16 cellular contexts compared by ENCODE assay signal in the genomic region with DNA sequence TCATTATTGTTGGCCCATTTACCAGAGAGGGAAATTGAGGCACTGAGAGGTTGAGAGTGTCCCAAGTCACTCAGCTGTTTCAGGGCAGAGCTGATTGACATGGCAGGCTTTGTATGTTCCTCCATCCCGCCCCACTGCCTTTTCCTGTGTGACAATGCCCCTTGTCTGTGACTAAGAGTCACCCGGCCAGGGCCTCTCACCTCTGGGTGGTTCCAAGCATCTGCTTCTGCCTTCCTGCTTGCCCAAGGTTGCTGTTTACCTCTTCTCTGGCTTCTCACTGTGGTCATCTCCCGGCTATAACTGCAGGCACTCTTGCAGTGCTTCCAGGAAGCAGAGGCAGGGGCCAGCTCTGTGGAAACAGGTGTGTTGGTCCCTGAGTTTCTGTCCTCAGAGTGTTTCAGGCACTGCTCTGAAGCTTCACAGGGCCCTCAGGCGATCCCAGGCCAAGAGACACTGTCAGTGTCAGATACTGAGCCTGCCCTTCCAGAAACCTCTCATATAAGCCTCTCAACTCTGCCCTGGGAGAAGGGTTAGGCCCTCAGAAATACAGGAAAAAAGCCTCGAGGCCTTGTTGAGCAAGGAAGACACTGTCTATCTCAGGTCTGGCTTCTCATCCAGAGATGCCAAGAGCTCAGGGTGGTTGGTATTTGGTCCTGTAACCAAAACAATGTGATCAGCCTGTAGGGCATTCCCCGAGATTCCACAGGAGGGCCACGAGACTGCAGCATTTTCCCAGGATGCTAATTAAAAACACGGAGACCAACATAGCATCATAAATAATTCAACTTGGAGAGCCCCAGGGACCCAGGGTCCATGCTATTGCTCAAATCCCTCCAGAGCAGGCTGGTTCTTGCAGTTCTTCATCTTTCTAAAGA. TPM values are rescaled to one million over a fixed set of nuclear protein-coding genes. Genes with fewer than 3 reads are reported as not detected.
DNase-seq lines count a peak whose midpoint lies in the region; ATAC-seq and TF ChIP-seq lines count a peak whose summit lies in the region.
"Had no signal": no experiment of that assay in that cellular context is flagged by ENCODE, and none has a peak within 500 bp of the region (broad histone marks: within the 10 kb centered on the region; RNA-seq: fewer than 3 reads in every experiment).

No MANE protein-coding gene starts in this region.

- no peak overlapping the region for H3K27ac Mint-ChIP-seq in activated naive CD8-positive, alpha-beta T cell treated with anti-CD3 and anti-CD28 coated beads, Interleukin-2, amount 50 U/mL, for 24 hours
- H3K27ac Mint-ChIP-seq in activated naive CD8-positive, alpha-beta T cell treated with anti-CD3 and anti-CD28 coated beads for 36 hours, result no peak overlapping the region
- no peak overlapping the region for H3K27ac Mint-ChIP-seq in endodermal cell
- H3K27ac Mint-ChIP-seq: activated T-helper 1 cell treated with anti-CD3 and anti-CD28 coated beads, Interleukin-12 subunit alpha, Interleukin-12 subunit beta, Interleukin-2, Interleukin-4 antibody, amounts not matched to agents 30 ng/mL and 10 ng/mL and 1 ng/mL, durations not matched to agents 14 hours and 24 hours and 36 hours; B cell had no signal

- no peak overlapping the region for H2AK5ac ChIP-seq in trophoblast cell (ENCODE audit: low read length)

- no peak overlapping the region for H3K4ac ChIP-seq in trophoblast cell (ENCODE audit: low read depth, low read length)

- H4K8ac ChIP-seq in trophoblast cell (ENCODE audit: low read depth, low read length), result no peak overlapping the region

- peak; percentile 9 for DNase-seq in activated naive CD8-positive, alpha-beta T cell treated with anti-CD3 and anti-CD28 coated beads, Interleukin-2, amount 50 U/mL, for 24 hours
- no peak for DNase-seq in activated naive CD8-positive, alpha-beta T cell treated with anti-CD3 and anti-CD28 coated beads for 36 hours
- peak; percentile 74 for DNase-seq in HT-29 (ENCODE audit: low spot score)
- peak; percentile 47 for DNase-seq in endodermal cell
- DNase-seq in trophoblast cell, result peak; percentile 63 to 68
- no peak for DNase-seq in esophagus squamous epithelium (lab: John Stamatoyannopoulos, UW)
- DNase-seq in left lung, result no peak
- DNase-seq: activated CD4-positive, alpha-beta T cell treated with anti-CD3 and anti-CD28 coated beads for 1 hour; effector CD8-positive, alpha-beta T cell; gastrocnemius medialis; psoas muscle; transverse colon had no signal

- no peak for TF ChIP-seq POLR2A in esophagus squamous epithelium (IDR thresholded peaks at IDR 0.05)

- H2BK12ac ChIP-seq in trophoblast cell (ENCODE audit: low read length), result no peak overlapping the region

- H3K9ac ChIP-seq in endodermal cell (ENCODE audit: extremely low read depth, low read length, poor library complexity, severe bottlenecking) (no peak overlapping the region), trophoblast cell (ENCODE audit: low read length) (no peak overlapping the region)

- TF ChIP-seq CTCF in endodermal cell (conservative IDR thresholded peaks at IDR 0.05) (peak; percentile 43), esophagus squamous epithelium (IDR thresholded peaks at IDR 0.05) (no peak), left lung (IDR thresholded peaks at IDR 0.05) (no peak)

- no peak overlapping the region for H2BK120ac ChIP-seq in trophoblast cell (ENCODE audit: insufficient read depth, low read length, poor library complexity)

- no peaks in the 10 kb centered on the region for H3K36me3 ChIP-seq in endodermal cell (ENCODE audit: control insufficient read depth, insufficient read depth, low read length)
- no peaks in the 10 kb centered on the region for H3K36me3 ChIP-seq in trophoblast cell (ENCODE audit: control insufficient read depth in 1 of 2, insufficient read depth in 2 of 2, low read length in 2 of 2)
- no peaks in the 10 kb centered on the region for H3K36me3 ChIP-seq in esophagus squamous epithelium
- H3K36me3 ChIP-seq in left lung, result no peaks in the 10 kb centered on the region
- H3K36me3 ChIP-seq: gastrocnemius medialis, transverse colon had no signal

- peaks cover 1% of the 10 kb centered on the region for H3K79me1 ChIP-seq in trophoblast cell (ENCODE audit: low read length)

- H3K27me3 ChIP-seq in endodermal cell (ENCODE audit: control insufficient read depth, insufficient read depth, low read length, poor library complexity, severe bottlenecking) (no peaks in the 10 kb centered on the region), trophoblast cell (ENCODE audit: insufficient read depth, low read length) (no peaks in the 10 kb centered on the region), esophagus squamous epithelium (peaks cover 0 to 16% (median 0%) of the 10 kb centered on the region in 4 donors), left lung (no peaks in the 10 kb centered on the region)
- H3K27me3 ChIP-seq: gastrocnemius medialis, transverse colon had no signal

- no peak overlapping the region for H2BK5ac ChIP-seq in trophoblast cell (ENCODE audit: low read depth, low read length, poor library complexity)

- peaks cover 35% of the 10 kb centered on the region for H3K4me1 Mint-ChIP-seq in activated naive CD8-positive, alpha-beta T cell treated with anti-CD3 and anti-CD28 coated beads, Interleukin-2, amount 50 U/mL, for 24 hours
- H3K4me1 Mint-ChIP-seq in activated naive CD8-positive, alpha-beta T cell treated with anti-CD3 and anti-CD28 coated beads for 36 hours, result peaks cover 34% of the 10 kb centered on the region
- peaks cover 51% of the 10 kb centered on the region for H3K4me1 Mint-ChIP-seq in endodermal cell

- H3K18ac ChIP-seq in trophoblast cell (ENCODE audit: low read length), result no peak overlapping the region

- no peaks in the 10 kb centered on the region for H3K36me3 Mint-ChIP-seq in activated naive CD8-positive, alpha-beta T cell treated with anti-CD3 and anti-CD28 coated beads, Interleukin-2, amount 50 U/mL, for 24 hours (ENCODE audit: low read depth)
- H3K36me3 Mint-ChIP-seq in activated naive CD8-positive, alpha-beta T cell treated with anti-CD3 and anti-CD28 coated beads for 36 hours, result peaks cover under 1% of the 10 kb centered on the region
- H3K36me3 Mint-ChIP-seq in endodermal cell (ENCODE audit: low read depth), result no peaks in the 10 kb centered on the region

- intact Hi-C loops in esophagus squamous epithelium (cut with DNase I) (no loop called here), left lung (cut with DNase I) (no loop called here)

- H4K91ac ChIP-seq in trophoblast cell (ENCODE audit: low read depth, low read length), result no peak overlapping the region

- WGBS in endodermal cell (ENCODE audit: insufficient coverage in 1 of 2, insufficient read length in 1 of 2), 2 experiments, result 85 to 87% methylated on average over 6 to 8 of the region's 8 CpGs
- no CpG with 5 or more reads among the region's 8 CpGs for WGBS in trophoblast cell (ENCODE audit: extremely low coverage, insufficient coverage, insufficient read length)
- 53 to 58% methylated on average over 6 to 7 of the region's 8 CpGs for WGBS in esophagus squamous epithelium, 2 donors

- no peak overlapping the region for H3K4me3 Mint-ChIP-seq in activated naive CD8-positive, alpha-beta T cell treated with anti-CD3 and anti-CD28 coated beads, Interleukin-2, amount 50 U/mL, for 24 hours
- H3K4me3 Mint-ChIP-seq in activated naive CD8-positive, alpha-beta T cell treated with anti-CD3 and anti-CD28 coated beads for 36 hours, result no peak overlapping the region
- no peak overlapping the region for H3K4me3 Mint-ChIP-seq in endodermal cell
- H3K4me3 Mint-ChIP-seq: activated T-helper 1 cell treated with anti-CD3 and anti-CD28 coated beads, Interleukin-12 subunit alpha, Interleukin-12 subunit beta, Interleukin-2, Interleukin-4 antibody, amounts not matched to agents 30 ng/mL and 10 ng/mL and 1 ng/mL, durations not matched to agents 14 hours and 24 hours and 36 hours; B cell had no signal

- no peak overlapping the region for H3K4me2 ChIP-seq in trophoblast cell (ENCODE audit: low read length)

- H3K27me3 Mint-ChIP-seq in activated naive CD8-positive, alpha-beta T cell treated with anti-CD3 and anti-CD28 coated beads, Interleukin-2, amount 50 U/mL, for 24 hours, result no peaks in the 10 kb centered on the region
- H3K27me3 Mint-ChIP-seq in activated naive CD8-positive, alpha-beta T cell treated with anti-CD3 and anti-CD28 coated beads for 36 hours, result no peaks in the 10 kb centered on the region
- peaks cover 6% of the 10 kb centered on the region for H3K27me3 Mint-ChIP-seq in endodermal cell (ENCODE audit: insufficient read depth)
- H3K27me3 Mint-ChIP-seq: B cell had no signal

- H4K12ac ChIP-seq in trophoblast cell (ENCODE audit: low read depth, low read length), result no peak overlapping the region

- no peak overlapping the region for H3K14ac ChIP-seq in trophoblast cell (ENCODE audit: low read length)

- H3K4me1 ChIP-seq in endodermal cell (ENCODE audit: control insufficient read depth, insufficient read depth, low read length) (peaks cover 13% of the 10 kb centered on the region), trophoblast cell (ENCODE audit: control insufficient read depth in 1 of 2, insufficient read depth in 2 of 2, low read length in 2 of 2) (peaks cover 0 to 4% of the 10 kb centered on the region in 2 experiments), esophagus squamous epithelium (no peaks in the 10 kb centered on the region), left lung (peaks cover 0 to 7% of the 10 kb centered on the region in 2 donors)

- H3K9me3 Mint-ChIP-seq in activated naive CD8-positive, alpha-beta T cell treated with anti-CD3 and anti-CD28 coated beads, Interleukin-2, amount 50 U/mL, for 24 hours, result peaks cover 10% of the 10 kb centered on the region
- H3K9me3 Mint-ChIP-seq in activated naive CD8-positive, alpha-beta T cell treated with anti-CD3 and anti-CD28 coated beads for 36 hours, result no peaks in the 10 kb centered on the region
- no peaks in the 10 kb centered on the region for H3K9me3 Mint-ChIP-seq in endodermal cell
- H3K9me3 Mint-ChIP-seq: activated T-helper 1 cell treated with anti-CD3 and anti-CD28 coated beads, Interleukin-12 subunit alpha, Interleukin-12 subunit beta, Interleukin-2, Interleukin-4 antibody, amounts not matched to agents 30 ng/mL and 10 ng/mL and 1 ng/mL, durations not matched to agents 14 hours and 24 hours and 36 hours had no signal

- no peak overlapping the region for H2AFZ ChIP-seq in trophoblast cell (ENCODE audit: insufficient read depth, low read length, poor library complexity)

- no peak overlapping the region for H3K27ac ChIP-seq in endodermal cell (ENCODE audit: low read depth, low read length)
- H3K27ac ChIP-seq in trophoblast cell (ENCODE audit: low read depth, low read length), result peak overlapping the region; percentile 19
- H3K27ac ChIP-seq in esophagus squamous epithelium, result no peak overlapping the region
- no peak overlapping the region for H3K27ac ChIP-seq in left lung
- H3K27ac ChIP-seq: gastrocnemius medialis, psoas muscle, transverse colon had no signal

- no peaks in the 10 kb centered on the region for H3K79me2 ChIP-seq in trophoblast cell (ENCODE audit: control insufficient read depth, insufficient read depth, low read length, poor library complexity)

- H3K23ac ChIP-seq in trophoblast cell (ENCODE audit: low read length), result no peak overlapping the region

- no peak for ATAC-seq in activated naive CD8-positive, alpha-beta T cell treated with anti-CD3 and anti-CD28 coated beads, Interleukin-2, amount 50 U/mL, for 24 hours
- no peak for ATAC-seq in GM18520 (IDR thresholded peaks at IDR 0.05; ENCODE audit: unreplicated experiment)
- ATAC-seq in left lung, result no peak
- ATAC-seq: gastrocnemius medialis, psoas muscle had no signal

- H3K4me3 ChIP-seq in endodermal cell (ENCODE audit: low read length) (no peak overlapping the region), trophoblast cell (ENCODE audit: low read depth, low read length) (no peak overlapping the region), esophagus squamous epithelium (no peak overlapping the region), left lung (no peak overlapping the region)
- H3K4me3 ChIP-seq: gastrocnemius medialis, psoas muscle, transverse colon had no signal

- no peaks in the 10 kb centered on the region for H3K9me3 ChIP-seq in endodermal cell (ENCODE audit: control insufficient read depth, low read length)
- no peaks in the 10 kb centered on the region for H3K9me3 ChIP-seq in trophoblast cell (ENCODE audit: insufficient read depth, low read depth, low read length)
- no peaks in the 10 kb centered on the region for H3K9me3 ChIP-seq in esophagus squamous epithelium
- H3K9me3 ChIP-seq in left lung, result no peaks in the 10 kb centered on the region
- H3K9me3 ChIP-seq: gastrocnemius medialis, psoas muscle, transverse colon had no signal

RNA-seq across cellular contexts. Expression of a gene that starts 42.0 kb away (rescaled TPM):
- total RNA-seq in activated naive CD8-positive, alpha-beta T cell treated with anti-CD3 and anti-CD28 coated beads for 36 hours, result under 1 TPM; 0.34 to 0.56 TPM
- total RNA-seq in HT-29 (2014; rRNA removed; shearing (Covaris generic)), result 54.3 and 61.7 TPM in 2 replicates
- total RNA-seq in endodermal cell (10 to 100 TPM; 38.6 to 51.6 TPM), esophagus squamous epithelium (1 to 10 TPM in 2 of 4 donors, under 1 TPM in 1, not detected in 1; 0.13 to 6.7 (median 1.7) TPM), left lung (10 to 100 TPM in 1 of 2 donors, not detected in 1; 11.2 TPM)
- polyA plus RNA-seq in endodermal cell (2013, experiment 1 of 2), result 36.1 TPM
- polyA plus RNA-seq in endodermal cell (2013, experiment 2 of 2), result 33.6 TPM
- 20.9 and 24.0 TPM in 2 replicates for polyA plus RNA-seq in trophoblast cell (2013)
- total RNA-seq: activated T-helper 1 cell treated with anti-CD3 and anti-CD28 coated beads, Interleukin-12 subunit alpha, Interleukin-12 subunit beta, Interleukin-2, Interleukin-4 antibody, amounts not matched to agents 30 ng/mL and 10 ng/mL and 1 ng/mL, durations not matched to agents 14 hours and 24 hours and 36 hours; B cell had no signal
- polyA plus RNA-seq: keratinocyte had no signal

Comparison
In these comparisons a context has a peak if more than half of its experiments do, and no peak if none do; other contexts are left out.
1. DNase-seq: peak in activated naive CD8-positive, alpha-beta T cell treated with anti-CD3 and anti-CD28 coated beads, Interleukin-2, amount 50 U/mL, for 24 hours (single experiment), HT-29 (single experiment), endodermal cell (single experiment) and trophoblast cell (2 of 2); none in activated naive CD8-positive, alpha-beta T cell treated with anti-CD3 and anti-CD28 coated beads for 36 hours (single experiment), esophagus squamous epithelium (single experiment) and left lung (0 of 2).